ENCODE assay signal across 26 cellular contexts in the genomic region with DNA sequence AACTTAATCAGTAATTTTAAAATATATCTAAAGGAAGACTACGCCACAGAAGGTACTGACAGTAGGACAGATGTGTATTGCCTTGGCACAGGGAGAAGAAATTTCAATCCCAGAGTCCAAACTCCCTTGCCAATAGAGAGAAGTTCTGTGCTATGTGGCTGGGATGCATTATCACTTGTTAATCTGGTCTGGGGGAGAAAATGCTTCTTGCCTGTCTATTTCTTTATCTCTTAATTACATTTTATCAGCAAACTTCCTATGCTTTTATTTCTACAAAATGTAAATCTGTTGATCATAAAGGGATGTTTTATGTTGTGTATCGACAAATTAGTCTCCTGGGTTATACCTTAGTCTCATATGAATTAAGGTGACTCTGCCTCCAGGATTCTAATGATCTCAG. TPM values are rescaled to one million over a fixed set of nuclear protein-coding genes. Genes with fewer than 3 reads are reported as not detected.
DNase-seq lines count a peak whose midpoint lies in the region; ATAC-seq, FAIRE-seq and TF ChIP-seq lines count a peak whose summit lies in the region.
"Had no signal": no experiment of that assay in that cellular context is flagged by ENCODE, and none has a peak within 500 bp of the region (broad histone marks: within the 10 kb centered on the region; RNA-seq: fewer than 3 reads in every experiment).

No MANE protein-coding gene starts in this region.

- no peak overlapping the region for H2BK5ac ChIP-seq in H1 (ENCODE audit: low read depth, low read length)

- peaks cover 32 to 45% of the 10 kb centered on the region in 2 experiments for H3K36me3 ChIP-seq in SK-N-SH (replicated peaks in 1 of 2; ENCODE audit: control insufficient read depth in 1 of 2, insufficient read depth in 2 of 2, low read length in 1 of 2)
- H3K36me3 ChIP-seq in H1 (ENCODE audit: control insufficient read depth in 2 of 4, insufficient read depth in 4 of 4, low read length in 3 of 4) = no peaks in the 10 kb centered on the region; a peak in 2 of 8 replicates
- peaks cover 0 to 7% (median 0%) of the 10 kb centered on the region in 9 donors for H3K36me3 ChIP-seq in heart left ventricle
- H3K36me3 ChIP-seq: BLaER1 had no signal

- H4K91ac ChIP-seq in H1 (replicated peaks; ENCODE audit: insufficient read length, low read length) = no peak overlapping the region

- no peak overlapping the region for H4K5ac ChIP-seq in H1 (ENCODE audit: insufficient read length, low read depth, low read length)

- H2AFZ ChIP-seq in SK-N-SH (ENCODE audit: low read depth) (no peak overlapping the region), H1 (ENCODE audit: low read length) (no peak overlapping the region)

- POLR2A ChIA-PET in SK-N-SH (lab: Yijun Ruan, JAX) (interaction anchor here (0.6 kb wide), 1 partner anchor 9 kb away, joined by 4 read pairs; no protein-coding TSS in a partner anchor), H1 (lab: Charles Lee; ENCODE audit: partially characterized antibody) (no interaction called here)
- POLR2A ChIA-PET in activated CD8-positive, alpha-beta T cell treated with anti-CD3 and anti-CD28 coated beads, Interleukin-2, amount 10 ng/mL, durations not matched to agents 7 days and 5 days (lab: Charles Lee) = no interaction called here

- DNase-seq in SK-N-SH (no peak), H1 (ENCODE audit: low read depth in 1 of 2, low spot score in 2 of 2) (no peak), heart left ventricle (no peak)
- no peak for DNase-seq in activated CD8-positive, alpha-beta T cell treated with anti-CD3 and anti-CD28 coated beads, Interleukin-2, amount 10 ng/mL, durations not matched to agents 7 days and 5 days
- DNase-seq in effector memory CD8-positive, alpha-beta T cell = no peak
- DNase-seq: 8988T; ACHN; BE2C; C1 segment of cervical spinal cord; CD4-positive, CD25-positive, alpha-beta regulatory T cell; CD8-positive, alpha-beta memory T cell; COR-L47; DMS 273 treated with DMSO at 0.1 percent for 48 hours; DMS153; DMS53; DMS79; DND-41; EL; GDM1 had no signal

- H3K4me3 ChIP-seq in SK-N-SH (ENCODE audit: low read depth in 2 of 2, low read length in 1 of 2) (no peak overlapping the region), H1 (ENCODE audit: extremely low read depth in 1 of 4, insufficient read depth in 2 of 4, low read depth in 3 of 4, low read length in 4 of 4) (no peak overlapping the region), heart left ventricle (no peak overlapping the region)
- H3K4me3 ChIP-seq: BLaER1, GM12878 had no signal

- H3K79me1 ChIP-seq in H1 (ENCODE audit: low read depth, low read length) = no peaks in the 10 kb centered on the region

- peaks cover 4% of the 10 kb centered on the region for H3K4me1 Mint-ChIP-seq in activated CD8-positive, alpha-beta T cell treated with anti-CD3 and anti-CD28 coated beads, Interleukin-2, amount 10 ng/mL, durations not matched to agents 7 days and 5 days (ENCODE audit: low read depth)
- no peaks in the 10 kb centered on the region for H3K4me1 Mint-ChIP-seq in effector memory CD8-positive, alpha-beta T cell (ENCODE audit: low read depth in 2 of 2)
- H3K4me1 Mint-ChIP-seq: CD14-positive monocyte; CD8-positive, alpha-beta memory T cell had no signal

- no peak for TF ChIP-seq CTCF in SK-N-SH (IDR thresholded peaks at IDR 0.05)
- TF ChIP-seq CTCF in H1 (IDR thresholded peaks at IDR 0.05; ENCODE audit: control extremely low read depth in 1 of 3, insufficient read depth in 1 of 3, low read depth in 1 of 3, low read length in 3 of 3) = no peak
- no peak for TF ChIP-seq CTCF in heart left ventricle (IDR thresholded peaks at IDR 0.05)

- TF ChIP-seq EP300 in SK-N-SH (IDR thresholded peaks at IDR 0.05; ENCODE audit: borderline replicate concordance in 1 of 2, low read depth in 1 of 2, low read length in 1 of 2) (peak in 1 of 2 experiments; percentile 76; a peak in 1 of 4 replicates), H1 (IDR thresholded peaks at IDR 0.05; ENCODE audit: borderline replicate concordance in 1 of 2, low read depth in 2 of 2, low read length in 2 of 2) (no peak)

- no peak overlapping the region for H3K23ac ChIP-seq in H1 (ENCODE audit: insufficient read length)

- no peaks in the 10 kb centered on the region for H3K23me2 ChIP-seq in H1 (ENCODE audit: low read depth, low read length)

- no peak overlapping the region for H3K4me2 ChIP-seq in SK-N-SH
- H3K4me2 ChIP-seq in H1 (ENCODE audit: insufficient read depth in 1 of 2, low read depth in 2 of 2, low read length in 2 of 2) = no peak overlapping the region
- H3K4me2 ChIP-seq: BLaER1 had no signal

- no peak overlapping the region for H3K4me3 Mint-ChIP-seq in activated CD8-positive, alpha-beta T cell treated with anti-CD3 and anti-CD28 coated beads, Interleukin-2, amount 10 ng/mL, durations not matched to agents 7 days and 5 days
- H3K4me3 Mint-ChIP-seq in effector memory CD8-positive, alpha-beta T cell = no peak overlapping the region
- H3K4me3 Mint-ChIP-seq: CD14-positive monocyte; CD4-positive, alpha-beta memory T cell; CD8-positive, alpha-beta memory T cell had no signal

- H3K9ac ChIP-seq in SK-N-SH = no peak overlapping the region
- no peak overlapping the region for H3K9ac ChIP-seq in H1 (replicated peaks in 1 of 4; ENCODE audit: extremely low read depth in 1 of 4, low read depth in 3 of 4, low read length in 3 of 4)
- H3K9ac ChIP-seq: BLaER1 had no signal

- H3K9me3 ChIP-seq in SK-N-SH (no peaks in the 10 kb centered on the region), H1 (ENCODE audit: insufficient read depth in 2 of 2, low read depth in 1 of 2, low read length in 1 of 2) (peaks cover 0 to 2% of the 10 kb centered on the region in 2 experiments; a peak in 3 of 4 replicates), heart left ventricle (no peaks in the 10 kb centered on the region)
- H3K9me3 ChIP-seq: BE2C had no signal

- peak overlapping the region; percentile 25; the same call in 1 of the 2 replicates for H2BK20ac ChIP-seq in H1 (ENCODE audit: low read length)

- H3K27me3 Mint-ChIP-seq in activated CD8-positive, alpha-beta T cell treated with anti-CD3 and anti-CD28 coated beads, Interleukin-2, amount 10 ng/mL, durations not matched to agents 7 days and 5 days (ENCODE audit: low read depth) = no peaks in the 10 kb centered on the region
- H3K27me3 Mint-ChIP-seq in effector memory CD8-positive, alpha-beta T cell = no peaks in the 10 kb centered on the region
- H3K27me3 Mint-ChIP-seq: CD4-positive, alpha-beta memory T cell; CD4-positive, CD25-positive, alpha-beta regulatory T cell; CD8-positive, alpha-beta memory T cell had no signal

- TF ChIP-seq RAD21 in SK-N-SH (IDR thresholded peaks at IDR 0.05; ENCODE audit: low read length) = no peak
- no peak for TF ChIP-seq RAD21 in H1 (IDR thresholded peaks at IDR 0.05 in 1 of 2, conservative IDR thresholded peaks at IDR 0.05 in 1 of 2; ENCODE audit: low read depth in 2 of 2, low read length in 2 of 2)

- WGBS in SK-N-SH (ENCODE audit: low lambda C conversion rate) = 91% methylated on average over 2 of the region's 2 CpGs
- WGBS in H1 (ENCODE audit: extremely low coverage in 1 of 2, insufficient coverage in 1 of 2, insufficient read length in 1 of 2, insufficient replicate concordance in 2 of 2, low coverage in 1 of 2, low lambda C conversion rate in 2 of 2, missing lambda C conversion rate in 1 of 2), 2 experiments = 100% methylated on average over 2 of the region's 2 CpGs; no CpG with 5 or more reads in 1 of the 2 experiments
- 97 to 99% (median 98%) methylated on average over 2 of the region's 2 CpGs for WGBS in heart left ventricle, 4 donors

- no peak for ATAC-seq in activated CD8-positive, alpha-beta T cell treated with anti-CD3 and anti-CD28 coated beads, Interleukin-2, amount 10 ng/mL, durations not matched to agents 7 days and 5 days
- no peak for ATAC-seq in effector memory CD8-positive, alpha-beta T cell (replicated peaks)
- no peak for ATAC-seq in heart left ventricle
- ATAC-seq: GM12878 had no signal

- no peak overlapping the region for H2BK12ac ChIP-seq in H1 (ENCODE audit: low read depth, low read length)

- no peaks in the 10 kb centered on the region for H3K9me2 ChIP-seq in SK-N-SH

- H4K20me1 ChIP-seq in SK-N-SH (ENCODE audit: insufficient read depth) (no peaks in the 10 kb centered on the region), H1 (replicated peaks in 1 of 2; ENCODE audit: control insufficient read depth in 1 of 2, insufficient read depth in 2 of 2, low read length in 2 of 2) (no peaks in the 10 kb centered on the region)
- H4K20me1 ChIP-seq: BLaER1 had no signal

- CTCF ChIA-PET in SK-N-SH (lab: Yijun Ruan, JAX) = no interaction called here
- CTCF ChIA-PET in H1 (lab: Charles Lee; ENCODE audit: partially characterized antibody) = no interaction called here
- CTCF ChIA-PET in activated CD8-positive, alpha-beta T cell treated with anti-CD3 and anti-CD28 coated beads, Interleukin-2, amount 10 ng/mL, durations not matched to agents 7 days and 5 days (lab: Charles Lee) = no interaction called here

- intact Hi-C loops in heart left ventricle (cut with DNase I) = no loop called here

- no peak overlapping the region for H3K18ac ChIP-seq in H1 (ENCODE audit: extremely low read depth, low read length)

- H3K27ac ChIP-seq in SK-N-SH (ENCODE audit: low read depth in 2 of 2, low read length in 1 of 2) (peak overlapping the region in 1 of 2 experiments; percentile 88; a peak in 2 of 4 replicates), H1 (ENCODE audit: low read depth, low read length) (no peak overlapping the region), heart left ventricle (no peak overlapping the region)
- H3K27ac ChIP-seq: BLaER1 had no signal

- H3K27me3 ChIP-seq in SK-N-SH (ENCODE audit: insufficient read depth) (no peaks in the 10 kb centered on the region), H1 (replicated peaks in 1 of 4; ENCODE audit: control insufficient read depth in 3 of 4, extremely low read depth in 1 of 4, insufficient read depth in 3 of 4, low read length in 3 of 4) (no peaks in the 10 kb centered on the region), heart left ventricle (no peaks in the 10 kb centered on the region)
- H3K27me3 ChIP-seq: BE2C, BLaER1 had no signal

- H2BK120ac ChIP-seq in H1 (replicated peaks; ENCODE audit: low read depth, low read length) = no peak overlapping the region

- no peak overlapping the region for H3K4ac ChIP-seq in H1 (replicated peaks; ENCODE audit: insufficient read length, low read depth, low read length)

- TF ChIP-seq POLR2A in H1 (IDR thresholded peaks at IDR 0.05; ENCODE audit: control extremely low read depth in 1 of 2, low read depth in 2 of 2, low read length in 2 of 2) (no peak), heart left ventricle (IDR thresholded peaks at IDR 0.05) (no peak)

- H3K9me3 Mint-ChIP-seq in activated CD8-positive, alpha-beta T cell treated with anti-CD3 and anti-CD28 coated beads, Interleukin-2, amount 10 ng/mL, durations not matched to agents 7 days and 5 days (ENCODE audit: insufficient read depth) = no peaks in the 10 kb centered on the region
- H3K9me3 Mint-ChIP-seq in effector memory CD8-positive, alpha-beta T cell = peaks cover 0 to 7% of the 10 kb centered on the region in 2 donors

- no peak overlapping the region for H4K8ac ChIP-seq in H1 (ENCODE audit: extremely low read depth, insufficient read depth, low read length)

- no peak overlapping the region for H2AK5ac ChIP-seq in H1 (ENCODE audit: low read depth, low read length)

- H3K36me3 Mint-ChIP-seq in activated CD8-positive, alpha-beta T cell treated with anti-CD3 and anti-CD28 coated beads, Interleukin-2, amount 10 ng/mL, durations not matched to agents 7 days and 5 days (ENCODE audit: low read depth) = no peaks in the 10 kb centered on the region
- H3K36me3 Mint-ChIP-seq in effector memory CD8-positive, alpha-beta T cell (ENCODE audit: insufficient read depth) = no peaks in the 10 kb centered on the region
- H3K36me3 Mint-ChIP-seq: CD14-positive monocyte; CD4-positive, alpha-beta memory T cell; CD8-positive, alpha-beta memory T cell had no signal

- H3K79me2 ChIP-seq in SK-N-SH (ENCODE audit: insufficient read depth) = peaks cover 100% of the 10 kb centered on the region
- H3K79me2 ChIP-seq in H1 (ENCODE audit: control insufficient read depth in 1 of 2, insufficient read depth in 2 of 2, low read length in 2 of 2) = no peaks in the 10 kb centered on the region

- H3K27ac Mint-ChIP-seq in activated CD8-positive, alpha-beta T cell treated with anti-CD3 and anti-CD28 coated beads, Interleukin-2, amount 10 ng/mL, durations not matched to agents 7 days and 5 days = no peak overlapping the region
- no peak overlapping the region for H3K27ac Mint-ChIP-seq in effector memory CD8-positive, alpha-beta T cell
- H3K27ac Mint-ChIP-seq: CD14-positive monocyte; CD4-positive, alpha-beta memory T cell; CD8-positive, alpha-beta memory T cell had no signal

- H3K4me1 ChIP-seq in SK-N-SH (ENCODE audit: control insufficient read depth in 1 of 2, insufficient read depth in 2 of 2, low read depth in 1 of 2, low read length in 1 of 2) (peaks cover 5 to 7% of the 10 kb centered on the region in 2 experiments; a peak in 2 of 4 replicates), H1 (replicated peaks in 1 of 4; ENCODE audit: control insufficient read depth in 3 of 4, insufficient read depth in 4 of 4, low read length in 3 of 4) (no peaks in the 10 kb centered on the region; a peak in 1 of 7 replicates), heart left ventricle (peaks cover 0 to 64% (median 11%) of the 10 kb centered on the region in 12 donors)

- no peak for FAIRE-seq in H1 (lab: Jason Lieb, UNC)
- FAIRE-seq: A204.1, GM12878, GM12892, GM18507 had no signal

- H3K14ac ChIP-seq in H1 (ENCODE audit: insufficient read length) = no peak overlapping the region

- H2BK15ac ChIP-seq in H1 (ENCODE audit: low read length) = no peak overlapping the region

- H3K56ac ChIP-seq in H1 (replicated peaks; ENCODE audit: insufficient read length, low read depth, low read length) = no peak overlapping the region

- peaks cover 3% of the 10 kb centered on the region for H3F3A ChIP-seq in SK-N-SH (replicated peaks; ENCODE audit: insufficient read depth)

RNA-seq across cellular contexts. Expression of gene RBMS3, which starts 21.7 kb away (rescaled TPM):
- polyA plus RNA-seq in SK-N-SH (2012; rRNA removed) (8.2 and 9.9 TPM in 2 replicates), H1 (2011; rRNA removed) (3.7 and 4.2 TPM in 2 replicates), heart left ventricle (1 to 10 TPM; 4.8 to 5.3 TPM)
- polyA plus RNA-seq in SK-N-SH (2012; cell fraction: cytosol; rRNA removed) = 6.5 and 8.0 TPM in 2 replicates
- polyA plus RNA-seq in SK-N-SH (2012; cell fraction: nucleus; rRNA removed) = 15.1 and 25.1 TPM in 2 replicates
- total RNA-seq in H1 (2021; fragmentation: NEBNext Ultra II Directional; extraction: Animal tissue kit (Norgen Biotek cat#: 25700)) = 5.4 and 6.9 TPM in 2 replicates
- 4.6 TPM for polyA plus RNA-seq in H1 (2011; cell fraction: cytosol; rRNA removed)
- 6.0 TPM for polyA plus RNA-seq in H1 (2011; cell fraction: nucleus; rRNA removed)
- polyA plus RNA-seq in H1 (2012, experiment 1 of 2) = 3.8 to 6.0 TPM (median 4.7 TPM) in 4 replicates
- 0.20 TPM for polyA plus RNA-seq in H1 (2012, experiment 2 of 2)
- polyA plus RNA-seq in H1 (2013, experiment 1 of 2) = 4.4 TPM
- 4.1 TPM for polyA plus RNA-seq in H1 (2013, experiment 2 of 2)
- 9.0 and 12.2 TPM in 2 replicates for polyA minus RNA-seq in H1 (2011; rRNA and poly(A)+ RNA removed)
- 1.2 TPM for polyA minus RNA-seq in H1 (2011; cell fraction: cytosol; rRNA and poly(A)+ RNA removed)
- 18.6 TPM for polyA minus RNA-seq in H1 (2011; cell fraction: nucleus; rRNA and poly(A)+ RNA removed)
- total RNA-seq in activated CD8-positive, alpha-beta T cell treated with anti-CD3 and anti-CD28 coated beads, Interleukin-2, amount 10 ng/mL, durations not matched to agents 7 days and 5 days = under 1 TPM; 0.11 to 0.29 TPM
- 10 to 100 TPM; 19.0 to 35.6 (median 27.3) TPM for total RNA-seq in heart left ventricle
- polyA plus RNA-seq: CD14-positive monocyte had no signal
